ENCODE assay signal across 8 cellular contexts in the genomic region with DNA sequence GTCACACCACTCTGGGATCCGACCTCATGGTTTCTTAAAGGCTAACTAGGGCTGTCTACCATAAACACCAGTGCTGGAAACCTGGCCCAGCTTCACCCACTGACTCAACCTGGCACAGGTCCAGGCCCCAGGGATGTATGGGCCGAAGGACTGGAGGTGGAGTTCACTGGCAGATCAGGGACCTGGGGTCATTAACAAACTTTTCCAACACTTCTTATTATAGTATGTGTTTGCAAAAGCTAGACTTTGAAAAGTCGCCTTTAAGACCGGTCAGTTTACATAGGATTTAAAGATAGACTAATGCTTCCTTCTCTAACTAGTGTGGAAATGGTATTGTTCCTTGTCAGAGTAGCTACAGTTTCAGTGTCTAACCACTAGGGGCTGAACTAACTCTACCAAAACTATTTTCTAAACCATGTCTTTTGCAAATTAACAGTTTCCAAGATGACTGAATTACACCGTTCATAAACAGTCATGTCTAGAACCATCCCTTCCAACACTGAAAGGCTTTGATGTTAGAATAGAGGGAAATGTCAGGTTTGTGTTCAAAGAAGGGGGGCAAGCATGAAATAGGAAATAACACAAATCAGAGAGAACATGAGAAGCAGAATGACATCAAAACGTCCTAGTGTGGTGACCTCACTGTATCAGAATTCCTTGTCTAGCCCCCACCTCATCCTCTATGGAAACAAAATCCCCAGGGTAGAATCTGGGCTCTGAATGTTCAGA. TPM values are rescaled to one million over a fixed set of nuclear protein-coding genes. Genes with fewer than 3 reads are reported as not detected.
DNase-seq lines count a peak whose midpoint lies in the region; ATAC-seq and TF ChIP-seq lines count a peak whose summit lies in the region.

No MANE protein-coding gene starts in this region.

- H3K4me3 Mint-ChIP-seq in GM23338 (no peak overlapping the region), nephron (no peak overlapping the region)

- H4K20me1 ChIP-seq in GM23338 (replicated peaks; ENCODE audit: insufficient read depth), result no peaks in the 10 kb centered on the region

- H3K27me3 Mint-ChIP-seq in GM23338 (ENCODE audit: insufficient read depth, low read depth, poor library complexity), result peaks cover 9% of the 10 kb centered on the region
- H3K27me3 Mint-ChIP-seq in nephron (ENCODE audit: low read depth), result no peaks in the 10 kb centered on the region

- TF ChIP-seq CTCF in GM23338 (conservative IDR thresholded peaks at IDR 0.05; ENCODE audit: low read depth in 2 of 2) (peak; percentile 78 to 91), WERI-Rb-1 (IDR thresholded peaks at IDR 0.05; ENCODE audit: low read depth, low read length) (peak; percentile 62), fibroblast of the aortic adventitia (IDR thresholded peaks at IDR 0.05; ENCODE audit: insufficient read depth, low read length) (peak; percentile 79), nephron (IDR thresholded peaks at IDR 0.05; ENCODE audit: unreplicated experiment in 3 of 3) (peak; percentile 74 to 92 (median 84))

- peak; percentile 59 for DNase-seq in NCI-H2171 treated with DMSO at 0.1 percent for 48 hours (lab: John Stamatoyannopoulos, UW)
- DNase-seq in NCI-H2171 (lab: John Stamatoyannopoulos, UW), result no peak
- peak; percentile 58 for DNase-seq in GM23338 (ENCODE audit: low spot score)
- DNase-seq in NCI-H1694 (lab: John Stamatoyannopoulos, UW), result peak; percentile 47
- DNase-seq in WERI-Rb-1, result no peak
- DNase-seq in fibroblast of the aortic adventitia (ENCODE audit: low read depth), result peak; percentile 94
- DNase-seq in NCI-H1930 (lab: John Stamatoyannopoulos, UW), result no peak

- H3K9me3 ChIP-seq in WERI-Rb-1 (ENCODE audit: severe bottlenecking), result no peaks in the 10 kb centered on the region

- H3K9me3 Mint-ChIP-seq in GM23338 (no peaks in the 10 kb centered on the region), nephron (no peaks in the 10 kb centered on the region)

- peaks cover 5% of the 10 kb centered on the region for H3K4me1 Mint-ChIP-seq in GM23338
- H3K4me1 Mint-ChIP-seq in nephron, result peaks cover 15% of the 10 kb centered on the region

- H3K36me3 Mint-ChIP-seq in GM23338 (ENCODE audit: low read depth), result no peaks in the 10 kb centered on the region
- peaks cover 9% of the 10 kb centered on the region for H3K36me3 Mint-ChIP-seq in nephron (ENCODE audit: low read depth)

- no peak overlapping the region for H3K4me2 ChIP-seq in GM23338

- no peaks in the 10 kb centered on the region for H3K4me1 ChIP-seq in GM23338 (ENCODE audit: insufficient read depth)

- no peaks in the 10 kb centered on the region for H3K79me2 ChIP-seq in GM23338 (replicated peaks; ENCODE audit: insufficient read depth)

- H3K36me3 ChIP-seq in GM23338 (ENCODE audit: insufficient read depth) (peaks cover 1% of the 10 kb centered on the region; the same call in 1 of the 2 replicates), WERI-Rb-1 (no peaks in the 10 kb centered on the region)

- peak; percentile 27; the same call in 1 of the 3 replicates for ATAC-seq in GM23338

- H3K27me3 ChIP-seq in GM23338 (ENCODE audit: insufficient read depth) (no peaks in the 10 kb centered on the region), WERI-Rb-1 (ENCODE audit: insufficient read depth, low read depth, severe bottlenecking) (no peaks in the 10 kb centered on the region)

- no peak overlapping the region for H3K27ac Mint-ChIP-seq in GM23338
- peak overlapping the region; percentile 58 to 74 (median 73) for H3K27ac Mint-ChIP-seq in nephron

- no peaks in the 10 kb centered on the region for H3F3A ChIP-seq in GM23338 (replicated peaks; ENCODE audit: low read depth)

- H3K27ac ChIP-seq in GM23338 (ENCODE audit: low read depth) (no peak overlapping the region), WERI-Rb-1 (no peak overlapping the region)

- no peaks in the 10 kb centered on the region for H3K9me2 ChIP-seq in GM23338 (ENCODE audit: insufficient read depth)

- H3K4me3 ChIP-seq in GM23338 (no peak overlapping the region), WERI-Rb-1 (ENCODE audit: low read depth, low read length) (no peak overlapping the region), fibroblast of the aortic adventitia (ENCODE audit: low read depth, low read length) (no peak overlapping the region)

- H2AFZ ChIP-seq in GM23338, result no peak overlapping the region

TF ChIP-seq in GM23338, 12 proteins besides CTCF, POLR2A, EP300 and RAD21:
- 0 out of 2 replicates have a peak, but pooled peaks have one; percentile 20 for TF ChIP-seq CREB1 (CRISPR knock-in tag; IDR thresholded peaks at IDR 0.05; ENCODE audit: low read depth)
- no peak for TF ChIP-seq EZH2phosphoT487 (IDR thresholded peaks at IDR 0.05; ENCODE audit: unreplicated experiment)
- no peak for TF ChIP-seq POLR2AphosphoS5 (IDR thresholded peaks at IDR 0.05; ENCODE audit: low read depth)
- TF ChIP-seq NANOG (IDR thresholded peaks at IDR 0.05; ENCODE audit: borderline replicate concordance), result no peak
- TF ChIP-seq ETS1 (IDR thresholded peaks at IDR 0.05), result no peak
- no peak for TF ChIP-seq ZNF331 (CRISPR knock-in tag; IDR thresholded peaks at IDR 0.05; ENCODE audit: low read depth)
- TF ChIP-seq REST (IDR thresholded peaks at IDR 0.05; ENCODE audit: unreplicated experiment), result no peak
TF ChIP-seq in GM23338: peak in this region for 1.

RNA-seq across cellular contexts. Expression of gene STN1, which starts 29.7 kb away (rescaled TPM):
- 11.3 and 13.9 TPM in 2 replicates for total RNA-seq in GM23338 (2014; rRNA removed; shearing (Covaris generic))
- 6.7 and 7.2 TPM in 2 replicates for polyA plus RNA-seq in GM23338 (2016; fragmentation: Nextera tagmentation; extraction: Ambion mirVana)
- total RNA-seq in fibroblast of the aortic adventitia (ENCODE audit: low replicate concordance), result 18.4 and 34.9 TPM in 2 replicates

RNA-seq across cellular contexts. Expression of gene SH3PXD2A, which starts 32.9 kb away (rescaled TPM):
- total RNA-seq in GM23338 (2014; rRNA removed; shearing (Covaris generic)), result 4.6 and 5.0 TPM in 2 replicates
- 1.8 and 1.9 TPM in 2 replicates for polyA plus RNA-seq in GM23338 (2016; fragmentation: Nextera tagmentation; extraction: Ambion mirVana)
- total RNA-seq in fibroblast of the aortic adventitia (ENCODE audit: low replicate concordance), result 15.8 and 20.4 TPM in 2 replicates

Comparison
In these comparisons a context has a peak if more than half of its experiments do, and no peak if none do; other contexts are left out.
1. DNase-seq: peak in NCI-H2171 treated with DMSO at 0.1 percent for 48 hours (single experiment), GM23338 (single experiment), NCI-H1694 (single experiment) and fibroblast of the aortic adventitia (single experiment); none in NCI-H2171 (single experiment), WERI-Rb-1 (single experiment) and NCI-H1930 (0 of 2).
2. Peak in every context shown above with its lines, with median percentiles within 50 percentile points of each other: CTCF ChIP-seq.